In the genomic region with DNA sequence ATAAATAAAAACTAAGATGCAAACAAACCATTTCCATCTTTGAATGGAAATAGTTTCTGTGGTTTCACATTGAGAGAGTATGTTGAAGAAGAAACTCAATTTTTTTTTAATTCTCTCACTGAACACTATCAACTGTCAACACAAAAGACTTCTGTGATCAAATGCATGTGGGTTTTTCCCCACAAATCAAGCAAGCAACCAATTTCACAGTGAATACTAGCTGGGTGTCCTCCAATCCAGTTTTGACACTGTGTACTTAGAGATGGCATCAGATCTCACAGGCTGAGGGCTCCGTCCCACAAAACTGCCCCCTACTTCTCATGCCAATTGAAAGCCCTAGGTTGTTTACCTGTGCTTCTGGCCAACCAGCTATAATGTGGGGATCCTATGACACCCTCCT, we compare ENCODE assay signal across 21 cellular contexts. TPM values are rescaled to one million over a fixed set of nuclear protein-coding genes. Genes with fewer than 3 reads are reported as not detected.
DNase-seq lines count a peak whose midpoint lies in the region; ATAC-seq and TF ChIP-seq lines count a peak whose summit lies in the region.
"Had no signal": no experiment of that assay in that cellular context is flagged by ENCODE, and none has a peak within 500 bp of the region (broad histone marks: within the 10 kb centered on the region; RNA-seq: fewer than 3 reads in every experiment).

No MANE protein-coding gene starts in this region.

- no peak overlapping the region for H3K9ac ChIP-seq in MM.1S (ENCODE audit: low read length)
- H3K9ac ChIP-seq: BLaER1 treated with 17β-estradiol and CSF1 and Interleukin-3, amounts not matched to agents 10 nM and 100 nM had no signal

- H3K4me2 ChIP-seq in MM.1S (ENCODE audit: low read depth, low read length), result no peak overlapping the region
- H3K4me2 ChIP-seq: BLaER1 treated with 17β-estradiol and CSF1 and Interleukin-3, amounts not matched to agents 10 nM and 100 nM had no signal

- no peaks in the 10 kb centered on the region for H3K79me2 ChIP-seq in MM.1S (ENCODE audit: low read length)

- H2AFZ ChIP-seq in MM.1S (ENCODE audit: low read length), result no peak overlapping the region

- no peaks in the 10 kb centered on the region for H4K20me1 ChIP-seq in MM.1S (ENCODE audit: insufficient read depth, low read length)

- no peak for TF ChIP-seq CTCF in MM.1S (IDR thresholded peaks at IDR 0.05; ENCODE audit: low read length)
- TF ChIP-seq CTCF in upper lobe of right lung (IDR thresholded peaks at IDR 0.05), result no peak
- TF ChIP-seq CTCF in glutamatergic neuron (IDR thresholded peaks at IDR 0.05; ENCODE audit: partially characterized antibody, unreplicated experiment), result no peak

- no peaks in the 10 kb centered on the region for H3K27me3 ChIP-seq in MM.1S (replicated peaks; ENCODE audit: insufficient read depth, low read length)
- H3K27me3 ChIP-seq in upper lobe of right lung, result no peaks in the 10 kb centered on the region
- H3K27me3 ChIP-seq: BLaER1 treated with 17β-estradiol and CSF1 and Interleukin-3, amounts not matched to agents 10 nM and 100 nM; body of pancreas had no signal

- no peak overlapping the region for H3K4me3 Mint-ChIP-seq in stimulated activated naive CD8-positive, alpha-beta T cell treated with anti-CD3 and anti-CD28 coated beads, Interleukin-15, Interleukin-2, amounts not matched to agents 100 ng/mL and 50 ng/mL, for 24 hours
- H3K4me3 Mint-ChIP-seq in central memory CD8-positive, alpha-beta T cell, result no peak overlapping the region
- no peak overlapping the region for H3K4me3 Mint-ChIP-seq in glutamatergic neuron (ENCODE audit: unreplicated experiment)

- no peak overlapping the region for H3K4me3 ChIP-seq in MM.1S (ENCODE audit: low read length)
- no peak overlapping the region for H3K4me3 ChIP-seq in upper lobe of right lung
- H3K4me3 ChIP-seq: BLaER1 treated with 17β-estradiol and CSF1 and Interleukin-3, amounts not matched to agents 10 nM and 100 nM; body of pancreas; skin epidermis; thoracic aorta had no signal

- H3K27ac ChIP-seq in MM.1S (ENCODE audit: low read length) (no peak overlapping the region), upper lobe of right lung (no peak overlapping the region)
- H3K27ac ChIP-seq: BLaER1 treated with 17β-estradiol and CSF1 and Interleukin-3, amounts not matched to agents 10 nM and 100 nM; body of pancreas; thoracic aorta had no signal

- H3K27ac Mint-ChIP-seq in stimulated activated naive CD8-positive, alpha-beta T cell treated with anti-CD3 and anti-CD28 coated beads, Interleukin-15, Interleukin-2, amounts not matched to agents 100 ng/mL and 50 ng/mL, for 24 hours, result peak overlapping the region; percentile 13
- peak overlapping the region; percentile 91 for H3K27ac Mint-ChIP-seq in central memory CD8-positive, alpha-beta T cell (ENCODE audit: low read depth)
- no peak overlapping the region for H3K27ac Mint-ChIP-seq in glutamatergic neuron (ENCODE audit: unreplicated experiment)

- H3K36me3 ChIP-seq in MM.1S (replicated peaks; ENCODE audit: insufficient read depth, low read length) (0 out of 2 replicates have a peak, but pooled peaks cover 4% of the 10 kb centered on the region), upper lobe of right lung (peaks cover 3% of the 10 kb centered on the region)
- H3K36me3 ChIP-seq: thoracic aorta had no signal

- no peaks in the 10 kb centered on the region for H3K9me3 Mint-ChIP-seq in stimulated activated naive CD8-positive, alpha-beta T cell treated with anti-CD3 and anti-CD28 coated beads, Interleukin-15, Interleukin-2, amounts not matched to agents 100 ng/mL and 50 ng/mL, for 24 hours
- no peaks in the 10 kb centered on the region for H3K9me3 Mint-ChIP-seq in central memory CD8-positive, alpha-beta T cell
- peaks cover 3% of the 10 kb centered on the region for H3K9me3 Mint-ChIP-seq in glutamatergic neuron (ENCODE audit: unreplicated experiment)

- no peaks in the 10 kb centered on the region for H3K9me2 ChIP-seq in MM.1S (replicated peaks; ENCODE audit: insufficient read depth, low read length)

- peaks cover 7% of the 10 kb centered on the region; the same call in 1 of the 2 replicates for H3K4me1 ChIP-seq in MM.1S (ENCODE audit: low read length)
- peaks cover 14% of the 10 kb centered on the region for H3K4me1 ChIP-seq in upper lobe of right lung
- H3K4me1 ChIP-seq: body of pancreas had no signal

- ATAC-seq in stimulated activated naive CD8-positive, alpha-beta T cell treated with anti-CD3 and anti-CD28 coated beads, Interleukin-15, Interleukin-2, amounts not matched to agents 100 U/mL and 50 U/mL, for 24 hours, result no peak
- peak; percentile 18 for ATAC-seq in central memory CD8-positive, alpha-beta T cell (replicated peaks; ENCODE audit: extremely low read depth, poor library complexity, severe bottlenecking)
- ATAC-seq in upper lobe of right lung (no peak), GM21367 (IDR thresholded peaks at IDR 0.05; ENCODE audit: unreplicated experiment) (no peak)
- ATAC-seq: body of pancreas, PC-3, Right ventricle myocardium inferior had no signal

- no peaks in the 10 kb centered on the region for H3F3A ChIP-seq in MM.1S (ENCODE audit: insufficient read depth, low read length)

- DNase-seq in stimulated activated naive CD8-positive, alpha-beta T cell treated with anti-CD3 and anti-CD28 coated beads, Interleukin-15, Interleukin-2, amounts not matched to agents 100 U/mL and 50 U/mL, for 24 hours, result no peak
- DNase-seq in MM.1S, result peak; percentile 14
- DNase-seq in central memory CD8-positive, alpha-beta T cell (ENCODE audit: low spot score in 2 of 2), result no peak
- no peak for DNase-seq in upper lobe of right lung
- DNase-seq in glutamatergic neuron, result no peak
- DNase-seq: activated effector memory CD4-positive, alpha-beta T cell treated with Interleukin-2 at 50 U/mL for 16 hours; body of pancreas; effector CD4-positive, alpha-beta T cell; EL; KG1; mesenchymal stem cell; NCI-H1436; NCI-H446 treated with DMSO at 0.1 percent for 48 hours; PC-3; T1000 had no signal

- no peaks in the 10 kb centered on the region for H3K27me3 Mint-ChIP-seq in stimulated activated naive CD8-positive, alpha-beta T cell treated with anti-CD3 and anti-CD28 coated beads, Interleukin-15, Interleukin-2, amounts not matched to agents 100 ng/mL and 50 ng/mL, for 24 hours
- no peaks in the 10 kb centered on the region for H3K27me3 Mint-ChIP-seq in central memory CD8-positive, alpha-beta T cell
- H3K27me3 Mint-ChIP-seq in glutamatergic neuron (ENCODE audit: unreplicated experiment), result peaks cover 3% of the 10 kb centered on the region

- H3K9me3 ChIP-seq in MM.1S (replicated peaks; ENCODE audit: insufficient read depth, low read length), result no peaks in the 10 kb centered on the region
- no peaks in the 10 kb centered on the region for H3K9me3 ChIP-seq in upper lobe of right lung
- H3K9me3 ChIP-seq: body of pancreas, thoracic aorta had no signal

- H3K36me3 Mint-ChIP-seq in stimulated activated naive CD8-positive, alpha-beta T cell treated with anti-CD3 and anti-CD28 coated beads, Interleukin-15, Interleukin-2, amounts not matched to agents 100 ng/mL and 50 ng/mL, for 24 hours (ENCODE audit: low read depth), result peaks cover 93% of the 10 kb centered on the region
- H3K36me3 Mint-ChIP-seq in central memory CD8-positive, alpha-beta T cell (ENCODE audit: insufficient read depth), result peaks cover 59% of the 10 kb centered on the region
- peaks cover 10% of the 10 kb centered on the region for H3K36me3 Mint-ChIP-seq in glutamatergic neuron (ENCODE audit: unreplicated experiment)

- intact Hi-C loops in upper lobe of right lung (cut with DNase I), result no loop called here

- peaks cover 30% of the 10 kb centered on the region for H3K4me1 Mint-ChIP-seq in stimulated activated naive CD8-positive, alpha-beta T cell treated with anti-CD3 and anti-CD28 coated beads, Interleukin-15, Interleukin-2, amounts not matched to agents 100 ng/mL and 50 ng/mL, for 24 hours (ENCODE audit: low read depth)
- H3K4me1 Mint-ChIP-seq in central memory CD8-positive, alpha-beta T cell, result peaks cover 53% of the 10 kb centered on the region
- peaks cover 2% of the 10 kb centered on the region for H3K4me1 Mint-ChIP-seq in glutamatergic neuron (ENCODE audit: low read depth, unreplicated experiment)

RNA-seq across cellular contexts. Expression of a gene that starts 34.5 kb away (rescaled TPM):
- total RNA-seq in upper lobe of right lung (278 TPM), glutamatergic neuron (ENCODE audit: unreplicated experiment) (27.4 TPM)
